ENCODE assay signal across 10 cellular contexts in the genomic region with DNA sequence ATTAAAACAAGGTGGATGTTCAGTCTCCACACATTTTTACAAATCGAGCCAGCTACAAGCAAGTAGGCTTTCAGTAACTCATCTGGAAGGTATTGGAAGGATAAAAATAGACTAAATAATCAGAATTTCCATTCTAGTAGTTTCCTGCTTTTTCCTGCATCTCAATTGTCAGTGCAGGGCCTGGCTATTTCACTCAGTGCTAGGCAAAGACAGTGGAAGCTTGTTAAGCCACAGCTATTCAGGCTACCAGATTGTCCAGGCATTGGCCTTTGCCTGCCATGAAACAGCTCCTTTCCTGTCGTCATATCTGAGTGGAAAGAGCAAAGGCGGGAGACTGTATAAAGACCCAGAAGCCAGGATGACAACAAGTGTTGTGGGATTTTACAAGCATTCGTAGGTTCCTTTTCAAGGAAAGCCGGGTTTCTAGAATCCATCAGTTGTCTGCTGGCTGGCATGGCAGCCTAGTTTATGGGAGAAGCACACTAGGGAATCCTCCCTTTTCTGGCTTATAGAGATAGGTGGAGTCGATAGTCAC. TPM values are rescaled to one million over a fixed set of nuclear protein-coding genes. Genes with fewer than 3 reads are reported as not detected.
DNase-seq lines count a peak whose midpoint lies in the region; ATAC-seq and TF ChIP-seq lines count a peak whose summit lies in the region.
"Had no signal": no experiment of that assay in that cellular context is flagged by ENCODE, and none has a peak within 500 bp of the region (broad histone marks: within the 10 kb centered on the region; RNA-seq: fewer than 3 reads in every experiment).

No MANE protein-coding gene starts in this region.

- intact Hi-C loops in CD4-positive, alpha-beta T cell (cut with DNase I, micrococcal nuclease): loop anchor here (2.0 to 10.0 kb wide), 9 partner anchors 27 to 641 kb away; partner anchors contain the start of genes ADSL (in 2 of the 2), RPS19BP1 (in 2 of the 2) and MRTFA (in 1 of the 2)

- POLR2A ChIA-PET in CD4-positive, alpha-beta T cell (lab: Charles Lee): interaction anchor here (1.2 kb wide), 1 partner anchor 120 kb away, joined by 3 read pairs; no protein-coding TSS in a partner anchor

- TF ChIP-seq CTCF in CD4-positive, alpha-beta T cell (IDR thresholded peaks at IDR 0.05): no peak
- no peak for TF ChIP-seq CTCF in neural crest cell (conservative IDR thresholded peaks at IDR 0.05)

- H3K27ac Mint-ChIP-seq in CD4-positive, alpha-beta T cell: peak overlapping the region; percentile 90
- H3K27ac Mint-ChIP-seq in central memory CD8-positive, alpha-beta T cell (ENCODE audit: low read depth): peak overlapping the region; percentile 71
- H3K27ac Mint-ChIP-seq in neural crest cell (ENCODE audit: unreplicated experiment): no peak overlapping the region

- DNase-seq in CD4-positive, alpha-beta T cell: no peak
- no peak for DNase-seq in central memory CD8-positive, alpha-beta T cell (ENCODE audit: low spot score in 2 of 2)
- DNase-seq in neural crest cell (ENCODE audit: low read depth, low spot score): no peak
- no peak for DNase-seq in NCI-H1694 treated with DMSO at 0.1 percent for 48 hours (lab: John Stamatoyannopoulos, UW)
- DNase-seq: activated gamma-delta T cell, NCI-H1105 had no signal

- peaks cover 26% of the 10 kb centered on the region for H3K36me3 Mint-ChIP-seq in CD4-positive, alpha-beta T cell (ENCODE audit: low read depth)
- peaks cover 16% of the 10 kb centered on the region for H3K36me3 Mint-ChIP-seq in central memory CD8-positive, alpha-beta T cell (ENCODE audit: insufficient read depth)
- no peaks in the 10 kb centered on the region for H3K36me3 Mint-ChIP-seq in neural crest cell (ENCODE audit: low read depth)

- 94% methylated on average over 6 of the region's 6 CpGs for WGBS in HUES64

- H3K27me3 ChIP-seq in CD4-positive, alpha-beta T cell (ENCODE audit: control insufficient read depth, insufficient read depth, low read length): no peaks in the 10 kb centered on the region
- no peaks in the 10 kb centered on the region for H3K27me3 ChIP-seq in HUES64 (ENCODE audit: insufficient read depth, low read length)

- no peak overlapping the region for H3K4me3 ChIP-seq in HUES64 (ENCODE audit: low read length)

- no peak overlapping the region for H3K27ac ChIP-seq in CD4-positive, alpha-beta T cell (ENCODE audit: low read depth, low read length)
- H3K27ac ChIP-seq in HUES64 (ENCODE audit: low read depth, low read length): peak overlapping the region; percentile 37; the same call in 1 of the 2 replicates

- H3K9me3 ChIP-seq in CD4-positive, alpha-beta T cell (ENCODE audit: control insufficient read depth, low read length): no peaks in the 10 kb centered on the region
- H3K9me3 ChIP-seq in HUES64 (ENCODE audit: insufficient read depth, low read depth, low read length): no peaks in the 10 kb centered on the region

- ATAC-seq in CD4-positive, alpha-beta T cell (ENCODE audit: poor library complexity): no peak
- ATAC-seq in central memory CD8-positive, alpha-beta T cell (replicated peaks; ENCODE audit: extremely low read depth, poor library complexity, severe bottlenecking): no peak
- ATAC-seq in GM19397 (IDR thresholded peaks at IDR 0.05; ENCODE audit: unreplicated experiment) (no peak), GM21786 (IDR thresholded peaks at IDR 0.05; ENCODE audit: unreplicated experiment) (no peak)
- ATAC-seq: stimulated activated effector memory CD8-positive, alpha-beta T cell treated with anti-CD3 and anti-CD28 coated beads, Interleukin-12 subunit alpha, Interleukin-12 subunit beta, amount 100 ng/mL, for 72 hours had no signal

- H3K4me1 ChIP-seq in HUES64 (ENCODE audit: insufficient read depth, low read length): peaks cover 28% of the 10 kb centered on the region

- H3K4me3 Mint-ChIP-seq in CD4-positive, alpha-beta T cell: peak overlapping the region; percentile 90
- no peak overlapping the region for H3K4me3 Mint-ChIP-seq in central memory CD8-positive, alpha-beta T cell
- H3K4me3 Mint-ChIP-seq in neural crest cell: peak overlapping the region; percentile 89

- no peaks in the 10 kb centered on the region for H3K27me3 Mint-ChIP-seq in CD4-positive, alpha-beta T cell
- H3K27me3 Mint-ChIP-seq in central memory CD8-positive, alpha-beta T cell: no peaks in the 10 kb centered on the region
- no peaks in the 10 kb centered on the region for H3K27me3 Mint-ChIP-seq in neural crest cell (ENCODE audit: low read depth)

- CTCF ChIA-PET in CD4-positive, alpha-beta T cell (lab: Charles Lee): interaction anchor here (0.6 to 1.3 kb wide), 3 partner anchors 11 to 172 kb away, joined by 3 read pairs; no protein-coding TSS in a partner anchor

- H3K36me3 ChIP-seq in HUES64 (ENCODE audit: insufficient read depth, low read length): no peaks in the 10 kb centered on the region

- peaks cover 62% of the 10 kb centered on the region for H3K4me1 Mint-ChIP-seq in CD4-positive, alpha-beta T cell (ENCODE audit: low read depth)
- H3K4me1 Mint-ChIP-seq in central memory CD8-positive, alpha-beta T cell: peaks cover 62% of the 10 kb centered on the region
- peaks cover 39% of the 10 kb centered on the region for H3K4me1 Mint-ChIP-seq in neural crest cell

- H3K9ac ChIP-seq in HUES64 (ENCODE audit: low read depth, low read length): no peak overlapping the region

- H3K9me3 Mint-ChIP-seq in CD4-positive, alpha-beta T cell: no peaks in the 10 kb centered on the region
- no peaks in the 10 kb centered on the region for H3K9me3 Mint-ChIP-seq in central memory CD8-positive, alpha-beta T cell
- H3K9me3 Mint-ChIP-seq in neural crest cell: no peaks in the 10 kb centered on the region
- H3K9me3 Mint-ChIP-seq: stimulated activated effector memory CD8-positive, alpha-beta T cell treated with anti-CD3 and anti-CD28 coated beads, Interleukin-12 subunit alpha, Interleukin-12 subunit beta, amount 100 ng/mL, for 72 hours had no signal

RNA-seq across cellular contexts. Expression of gene TNRC6B, which starts 2.1 kb away (rescaled TPM):
- 100 to 1,000 TPM; 110 to 111 TPM for total RNA-seq in CD4-positive, alpha-beta T cell
- 14.5 TPM for polyA plus RNA-seq in HUES64 (2013, experiment 1 of 2)
- 15.8 TPM for polyA plus RNA-seq in HUES64 (2013, experiment 2 of 2)
- total RNA-seq in neural crest cell: 36.8 and 42.8 TPM in 2 replicates
